Comparison of ENCODE assay signal across 9 cellular contexts in genomic region chr7:76260171-76260703, GRCh38. TPM values are rescaled to one million over a fixed set of nuclear protein-coding genes. Genes with fewer than 3 reads are reported as not detected.
DNase-seq lines count a peak whose midpoint lies in the region; ATAC-seq and FAIRE-seq lines count a peak whose summit lies in the region.
"Had no signal": no experiment of that assay in that cellular context is flagged by ENCODE, and none has a peak within 500 bp of the region (broad histone marks: within the 10 kb centered on the region; RNA-seq: fewer than 3 reads in every experiment).

No MANE protein-coding gene starts in this region.

- DNase-seq in EH (ENCODE audit: low read depth): peak; percentile 29
- DNase-seq in NCI-H226: peak; percentile 62
- peak; percentile 65 to 69 for DNase-seq in activated T-cell treated with anti-CD3 and anti-CD28 coated beads, Interleukin-2, amount 50 U/mL, for 48 hours
- peak; percentile 66 for DNase-seq in iPS DF 6.9 (ENCODE audit: low read depth, low spot score)
- DNase-seq in stimulated activated CD4-positive, alpha-beta T cell treated with anti-CD3 and anti-CD28 coated beads, TNF-alpha, amount 100 ng/mL, for 24 hours (ENCODE audit: low read depth in 3 of 3): peak; percentile 17 to 54 (median 18)
- no peak for DNase-seq in small intestine
- no peak for DNase-seq in globus pallidus (ENCODE audit: low spot score)

- H3K36me3 ChIP-seq in iPS DF 6.9 (ENCODE audit: control insufficient read depth, insufficient read depth, low read length) (no peaks in the 10 kb centered on the region), small intestine (ENCODE audit: control insufficient read depth in 2 of 2, insufficient read depth in 2 of 2, low read length in 2 of 2) (no peaks in the 10 kb centered on the region)

- WGBS in iPS DF 6.9 (ENCODE audit: insufficient coverage, insufficient read length): no CpG with 5 or more reads among the region's 28 CpGs
- 4 to 10% (median 6%) methylated on average over 15 to 28 of the region's 28 CpGs for WGBS in small intestine, 3 donors

- H3K4me3 ChIP-seq in iPS DF 6.9 (ENCODE audit: low read length) (peak overlapping the region; percentile 40; the same call in 1 of the 2 replicates), small intestine (ENCODE audit: low read depth in 1 of 2, low read length in 2 of 2) (no peak overlapping the region)

- no peak for ATAC-seq in GM21737 (IDR thresholded peaks at IDR 0.05; ENCODE audit: unreplicated experiment)

- H3K27ac ChIP-seq in iPS DF 6.9 (ENCODE audit: low read length) (no peak overlapping the region), small intestine (ENCODE audit: low read depth in 1 of 2, low read length in 1 of 2) (no peak overlapping the region)

- H3K9me3 ChIP-seq in iPS DF 6.9 (ENCODE audit: control insufficient read depth, insufficient read depth, low read length) (no peaks in the 10 kb centered on the region), small intestine (ENCODE audit: control insufficient read depth, low read depth) (no peaks in the 10 kb centered on the region)

- no peak for FAIRE-seq in small intestine (lab: Jason Lieb, UNC)
- FAIRE-seq: keratinocyte had no signal

- no peaks in the 10 kb centered on the region for H3K27me3 ChIP-seq in iPS DF 6.9 (ENCODE audit: control insufficient read depth, insufficient read depth, low read length)
- H3K27me3 ChIP-seq in small intestine (ENCODE audit: control insufficient read depth in 2 of 2, insufficient read depth in 2 of 2, low read length in 2 of 2): peaks cover 0 to 11% of the 10 kb centered on the region in 2 donors

- peaks cover 4% of the 10 kb centered on the region for H3K4me1 ChIP-seq in iPS DF 6.9 (ENCODE audit: control insufficient read depth, insufficient read depth, low read length)
- H3K4me1 ChIP-seq in small intestine (ENCODE audit: control insufficient read depth in 2 of 2, insufficient read depth in 1 of 2, low read depth in 1 of 2, low read length in 1 of 2): no peaks in the 10 kb centered on the region

RNA-seq across cellular contexts. Expression of gene HSPB1, which starts 42.2 kb away (rescaled TPM):
- polyA plus RNA-seq in small intestine: 100 to 1,000 TPM in 2 of 3 donors, 10 to 100 TPM in 1; 77.4 to 253 (median 145) TPM

RNA-seq across cellular contexts. Expression of gene SRRM3, which starts 58.5 kb away (rescaled TPM):
- polyA plus RNA-seq in small intestine: 1 to 10 TPM in 2 of 3 donors, not detected in 1; 1.6 to 2.8 TPM

Comparison
In these comparisons a context has a peak if more than half of its experiments do, and no peak if none do; other contexts are left out.
1. DNase-seq: peak in EH (single experiment), NCI-H226 (single experiment), activated T-cell treated with anti-CD3 and anti-CD28 coated beads, Interleukin-2, amount 50 U/mL, for 48 hours (2 of 2), iPS DF 6.9 (single experiment) and stimulated activated CD4-positive, alpha-beta T cell treated with anti-CD3 and anti-CD28 coated beads, TNF-alpha, amount 100 ng/mL, for 24 hours (3 of 3); none in small intestine (single experiment) and globus pallidus (single experiment).